In genomic region chr19:7293795-7294570, GRCh38 we compare ENCODE assay signal across 8 cellular contexts. TPM values are rescaled to one million over a fixed set of nuclear protein-coding genes. Genes with fewer than 3 reads are reported as not detected.
A peak's percentile ranks its signal among the peaks of the same experiment; 100 is the strongest.
DNase-seq lines count a peak whose midpoint lies in the region; TF ChIP-seq lines count a peak whose summit lies in the region.

INSR (minus strand) TSS chr19:7294414; CDS start chr19:7293891, 523 bp downstream.

- peak within 1 kb of the TSS; percentile 92 for H3K27ac Mint-ChIP-seq in progenitor cell of endocrine pancreas

- H3K27ac ChIP-seq in HEK293 (ENCODE audit: extremely low read depth, low read depth, low read length) (peak within 1 kb of the TSS; percentile 82; the same call in 1 of the 2 replicates), ascending aorta (peak within 1 kb of the TSS; percentile 95 to 96), right atrium auricular region (peak within 1 kb of the TSS; percentile 92 to 95), uterus (peak within 1 kb of the TSS; percentile 96 to 99)

- H3K4me1 Mint-ChIP-seq in progenitor cell of endocrine pancreas (ENCODE audit: low read depth): peaks cover 12% of the 10 kb centered on the region

- peak; percentile 68 to 91 for TF ChIP-seq POLR2A in uterus (IDR thresholded peaks at IDR 0.05)

- H3K27me3 ChIP-seq in ascending aorta (no peaks in the 10 kb centered on the region), right atrium auricular region (no peaks in the 10 kb centered on the region), uterus (no peaks in the 10 kb centered on the region)

- H3K4me3 Mint-ChIP-seq in progenitor cell of endocrine pancreas (ENCODE audit: low read depth): peak within 1 kb of the TSS; percentile 75

- no peaks in the 10 kb centered on the region for H3K9me3 ChIP-seq in HEK293 (ENCODE audit: control insufficient read depth, insufficient read depth, low read depth, low read length)
- H3K9me3 ChIP-seq in ascending aorta: no peaks in the 10 kb centered on the region
- no peaks in the 10 kb centered on the region for H3K9me3 ChIP-seq in right atrium auricular region
- no peaks in the 10 kb centered on the region for H3K9me3 ChIP-seq in uterus

- TF ChIP-seq CTCF in HEK293 (tag by site-specific recombination; IDR thresholded peaks at IDR 0.05) (no peak), ascending aorta (IDR thresholded peaks at IDR 0.05) (no peak), right atrium auricular region (IDR thresholded peaks at IDR 0.05) (no peak), progenitor cell of endocrine pancreas (IDR thresholded peaks at IDR 0.05; ENCODE audit: unreplicated experiment) (no peak), uterus (IDR thresholded peaks at IDR 0.05) (peak in 1 of 4 experiments; percentile 9)

- POLR2A ChIA-PET in HEK293 (lab: Yijun Ruan, JAX): interaction anchor here (0.6 to 1.8 kb wide), 8 partner anchors 31 to 225 kb away, joined by 3 to 7 read pairs (median 4); partner anchors contain the start of gene ZNF557

- H3K36me3 ChIP-seq in HEK293 (ENCODE audit: control insufficient read depth in 2 of 2, insufficient read depth in 1 of 2, low read length in 2 of 2): no peaks in the 10 kb centered on the region; a peak in 1 of 3 replicates
- no peaks in the 10 kb centered on the region for H3K36me3 ChIP-seq in ascending aorta
- no peaks in the 10 kb centered on the region for H3K36me3 ChIP-seq in right atrium auricular region
- H3K36me3 ChIP-seq in uterus: no peaks in the 10 kb centered on the region

- H3K4me3 ChIP-seq in HEK293 (ENCODE audit: low read depth, low read length) (peak within 1 kb of the TSS; percentile 88), ascending aorta (peak within 1 kb of the TSS; percentile 94 to 99), right atrium auricular region (peak within 1 kb of the TSS; percentile 80 to 89), uterus (peak within 1 kb of the TSS; percentile 59 to 100)

- peaks cover 3% of the 10 kb centered on the region for H3K27me3 Mint-ChIP-seq in progenitor cell of endocrine pancreas

- H3K9me3 Mint-ChIP-seq in progenitor cell of endocrine pancreas (ENCODE audit: low read depth): no peaks in the 10 kb centered on the region

- CTCF ChIA-PET in HEK293 (lab: Yijun Ruan, JAX): interaction anchor here (0.6 kb wide), 1 partner anchor 262 kb away, joined by 3 read pairs; no protein-coding TSS in a partner anchor

- H3K4me1 ChIP-seq in HEK293 (ENCODE audit: control insufficient read depth, insufficient read depth, low read length): peaks cover 4% of the 10 kb centered on the region; the same call in 1 of the 2 replicates
- H3K4me1 ChIP-seq in ascending aorta: peaks cover 5% of the 10 kb centered on the region in 2 donors
- peaks cover 0 to 23% of the 10 kb centered on the region in 2 donors for H3K4me1 ChIP-seq in right atrium auricular region
- peaks cover 0 to 4% of the 10 kb centered on the region in 2 donors for H3K4me1 ChIP-seq in uterus

- H3K36me3 Mint-ChIP-seq in progenitor cell of endocrine pancreas (ENCODE audit: insufficient read depth): no peaks in the 10 kb centered on the region

- peak; percentile 89 for DNase-seq in EH (ENCODE audit: low read depth)
- peak; percentile 47 for DNase-seq in NCI-H1048 (lab: John Stamatoyannopoulos, UW)
- DNase-seq in SKM-1 treated with dmso at 0.1 percent for 144 hours (lab: John Stamatoyannopoulos, UW; ENCODE audit: unreplicated experiment): peak; percentile 85
- DNase-seq in ascending aorta (ENCODE audit: low spot score in 2 of 2): peak; percentile 62 to 95
- peak; percentile 81 for DNase-seq in right atrium auricular region (ENCODE audit: low spot score)
- DNase-seq in progenitor cell of endocrine pancreas (ENCODE audit: low spot score, unreplicated experiment): peak; percentile 81
- peak; percentile 89 to 94 for DNase-seq in uterus

- intact Hi-C loops in ascending aorta (cut with DNase I) (loop anchor here (1.0 to 2.0 kb wide), 6 partner anchors 47 to 195 kb away; no protein-coding TSS in a partner anchor), uterus (cut with DNase I; ENCODE audit: low total_unique reads) (loop anchor here (5.0 kb wide), 1 partner anchor 97 kb away; no protein-coding TSS in a partner anchor)

TF ChIP-seq in HEK293, 187 proteins besides CTCF, POLR2A, EP300 and RAD21 (continues in another document):
- TF ChIP-seq ZNF558 (tag by site-specific recombination; IDR thresholded peaks at IDR 0.05): no peak
- TF ChIP-seq ZNF133 (tag by site-specific recombination; IDR thresholded peaks at IDR 0.05): no peak
- peak; percentile 80 for TF ChIP-seq IKZF3 (tag by site-specific recombination; IDR thresholded peaks at IDR 0.05)
- no peak for TF ChIP-seq ZNF266 (tag by site-specific recombination; IDR thresholded peaks at IDR 0.05; ENCODE audit: low read depth)
- peak; percentile 75; the same call in 1 of the 2 replicates for TF ChIP-seq ZNF692 (tag by site-specific recombination; IDR thresholded peaks at IDR 0.05)
- TF ChIP-seq ZNF513 (tag by site-specific recombination; IDR thresholded peaks at IDR 0.05): no peak
- TF ChIP-seq ZNF239 (tag by site-specific recombination; IDR thresholded peaks at IDR 0.05): no peak
- peak; percentile 64 for TF ChIP-seq SP2 (tag by site-specific recombination; IDR thresholded peaks at IDR 0.05)
- TF ChIP-seq KLF9 (tag by site-specific recombination; IDR thresholded peaks at IDR 0.05; ENCODE audit: low read depth): peak; percentile 54; the same call in 1 of the 2 replicates
- peak; percentile 33; the same call in 1 of the 2 replicates for TF ChIP-seq ZFP69B (tag by site-specific recombination; IDR thresholded peaks at IDR 0.05)
- TF ChIP-seq HOXC10 (CRISPR knock-in tag; IDR thresholded peaks at IDR 0.05): 0 out of 2 replicates have a peak, but pooled peaks have one; percentile 32
- TF ChIP-seq ZNF488 (tag by site-specific recombination; IDR thresholded peaks at IDR 0.05): no peak
- no peak for TF ChIP-seq ZNF571 (tag by site-specific recombination; IDR thresholded peaks at IDR 0.05)
- peak; percentile 56 for TF ChIP-seq ZNF398 (tag by site-specific recombination; IDR thresholded peaks at IDR 0.05)
- TF ChIP-seq ZSCAN30 (tag by site-specific recombination; IDR thresholded peaks at IDR 0.05): peak; percentile 61; the same call in 1 of the 2 replicates
- TF ChIP-seq KLF1 (tag by site-specific recombination; IDR thresholded peaks at IDR 0.05): 0 out of 2 replicates have a peak, but pooled peaks have one; percentile 21
- no peak for TF ChIP-seq ZNF624 (tag by site-specific recombination; IDR thresholded peaks at IDR 0.05)
- peak; percentile 38; the same call in 1 of the 2 replicates for TF ChIP-seq ZNF341 (tag by site-specific recombination; IDR thresholded peaks at IDR 0.05; ENCODE audit: low read depth)
- TF ChIP-seq YY2 (tag by site-specific recombination; IDR thresholded peaks at IDR 0.05): no peak
- peak; percentile 71 for TF ChIP-seq ZNF121 (tag by site-specific recombination; IDR thresholded peaks at IDR 0.05)
- no peak for TF ChIP-seq ZNF146 (tag by site-specific recombination; IDR thresholded peaks at IDR 0.05)
- TF ChIP-seq TRIM28 (IDR thresholded peaks at IDR 0.05; ENCODE audit: borderline replicate concordance, low read length): no peak

RNA-seq across cellular contexts. Expression of gene INSR, which starts in this region (rescaled TPM):
- 39.3 TPM for total RNA-seq in ascending aorta
- total RNA-seq in right atrium auricular region: 100 to 1,000 TPM in 1 of 2 donors, 10 to 100 TPM in 1; 50.8 to 118 TPM
- total RNA-seq in progenitor cell of endocrine pancreas: 67.5 and 69.2 TPM in 2 replicates
- total RNA-seq in uterus: 10 to 100 TPM; 46.0 to 97.6 (median 68.3) TPM

Comparison
In these comparisons a context has a peak if more than half of its experiments do, and no peak if none do; other contexts are left out.
1. Peak in every context shown above with its lines: DNase-seq, H3K4me3 ChIP-seq and H3K27ac ChIP-seq.